Comparison of ENCODE assay signal across 21 cellular contexts in genomic region chr2:126894082-126894481, GRCh38. TPM values are rescaled to one million over a fixed set of nuclear protein-coding genes. Genes with fewer than 3 reads are reported as not detected.
A peak's percentile ranks its signal among the peaks of the same experiment; 100 is the strongest.
DNase-seq lines count a peak whose midpoint lies in the region; TF ChIP-seq lines count a peak whose summit lies in the region.
"Had no signal": no experiment of that assay in that cellular context is flagged by ENCODE, and none has a peak within 500 bp of the region (broad histone marks: within the 10 kb centered on the region; RNA-seq: fewer than 3 reads in every experiment).

No MANE protein-coding gene starts in this region.

- intact Hi-C loops in posterior vena cava (cut with DNase I) (no loop called here), transverse colon (cut with DNase I; ENCODE audit: low total_unique reads) (no loop called here)

- TF ChIP-seq EP300 in transverse colon (IDR thresholded peaks at IDR 0.05; ENCODE audit: low read depth): no peak

- H3K36me3 ChIP-seq in smooth muscle cell (ENCODE audit: low read depth) (no peaks in the 10 kb centered on the region), transverse colon (no peaks in the 10 kb centered on the region)
- H3K36me3 ChIP-seq: BLaER1, HAP-1 had no signal

- no peaks in the 10 kb centered on the region for H3K4me1 Mint-ChIP-seq in type B pancreatic cell (ENCODE audit: unreplicated experiment)
- H3K4me1 Mint-ChIP-seq: CD14-positive monocyte; CD4-positive, alpha-beta memory T cell had no signal

- 92% methylated on average over 1 of the region's 1 CpG for WGBS in smooth muscle cell (ENCODE audit: low lambda C conversion rate)
- 91% methylated on average over 1 of the region's 1 CpG; no CpG with 5 or more reads in 1 of the 2 donors for WGBS in transverse colon (ENCODE audit: low coverage in 1 of 2), 2 donors

- TF ChIP-seq CTCF in type B pancreatic cell (conservative IDR thresholded peaks at IDR 0.05) (no peak), smooth muscle cell (IDR thresholded peaks at IDR 0.05; ENCODE audit: borderline replicate concordance, insufficient read depth, poor library complexity, severe bottlenecking) (no peak), RWPE1 (conservative IDR thresholded peaks at IDR 0.05; ENCODE audit: low read depth) (no peak), transverse colon (IDR thresholded peaks at IDR 0.05) (no peak)

- H3K9ac ChIP-seq in smooth muscle cell (ENCODE audit: low read depth): no peak overlapping the region
- H3K9ac ChIP-seq: BLaER1 had no signal

- H3K9me3 Mint-ChIP-seq in type B pancreatic cell: no peaks in the 10 kb centered on the region

- peak; percentile 28 for DNase-seq in activated CD8-positive, alpha-beta memory T cell treated with anti-CD3 and anti-CD28 coated beads, Interleukin-2, amount 50 U/mL, for 48 hours
- DNase-seq in activated CD8-positive, alpha-beta memory T cell treated with anti-CD3 and anti-CD28 coated beads, Interleukin-2, amount 50 U/mL, for 4 hours: no peak
- peak; percentile 23 for DNase-seq in islet precursor cell
- peak; percentile 64 for DNase-seq in posterior vena cava (ENCODE audit: low spot score)
- DNase-seq in type B pancreatic cell (ENCODE audit: extremely low spot score, unreplicated experiment): peak; percentile 32
- DNase-seq in smooth muscle cell (lab: John Stamatoyannopoulos, UW; ENCODE audit: unreplicated experiment): no peak
- DNase-seq in RWPE1 (ENCODE audit: low spot score): no peak
- DNase-seq in transverse colon: no peak
- DNase-seq: CD4-positive, alpha-beta memory T cell; DMS153; DMS79; GDM1 had no signal

- no peaks in the 10 kb centered on the region for H3K79me2 ChIP-seq in smooth muscle cell (ENCODE audit: low read depth)

- TF ChIP-seq POLR2A in transverse colon (IDR thresholded peaks at IDR 0.05): no peak

- no peaks in the 10 kb centered on the region for H3K36me3 Mint-ChIP-seq in type B pancreatic cell
- H3K36me3 Mint-ChIP-seq: CD14-positive monocyte; CD4-positive, alpha-beta memory T cell had no signal

- POLR2A ChIA-PET in RWPE1 (lab: Yijun Ruan, JAX; ENCODE audit: low non-redundant PET): no interaction called here

- peaks cover 2% of the 10 kb centered on the region for H3K27me3 Mint-ChIP-seq in type B pancreatic cell

- H3K27ac Mint-ChIP-seq in type B pancreatic cell: no peak overlapping the region
- H3K27ac Mint-ChIP-seq: CD4-positive, alpha-beta memory T cell had no signal

- H4K20me1 ChIP-seq in smooth muscle cell (ENCODE audit: low read depth): no peaks in the 10 kb centered on the region
- H4K20me1 ChIP-seq: BLaER1 had no signal

- H3K4me2 ChIP-seq in smooth muscle cell: no peak overlapping the region
- H3K4me2 ChIP-seq: A549, BLaER1 had no signal

- in situ Hi-C loops in transverse colon (cut with MboI; ENCODE audit: low pct_ligation_motif_present in 1 of 4, low pct_unique_long_range_greater_than_20kb in 1 of 4, low sequenced_read_pairs in 3 of 4): no loop called here

- H3K4me3 Mint-ChIP-seq in type B pancreatic cell: no peak overlapping the region
- H3K4me3 Mint-ChIP-seq: CD14-positive monocyte; CD4-positive, alpha-beta memory T cell had no signal

- no peaks in the 10 kb centered on the region for H3K27me3 ChIP-seq in smooth muscle cell (ENCODE audit: low read depth)
- no peaks in the 10 kb centered on the region for H3K27me3 ChIP-seq in transverse colon
- H3K27me3 ChIP-seq: BLaER1 had no signal

- H3K27ac ChIP-seq in smooth muscle cell (ENCODE audit: low read depth) (no peak overlapping the region), RWPE1 (no peak overlapping the region), transverse colon (no peak overlapping the region)
- H3K27ac ChIP-seq: 22Rv1, A549, BLaER1 had no signal

- H3K4me1 ChIP-seq in smooth muscle cell (ENCODE audit: low read depth) (no peaks in the 10 kb centered on the region), transverse colon (no peaks in the 10 kb centered on the region)
- H3K4me1 ChIP-seq: A549, BLaER1, HAP-1 had no signal

- CTCF ChIA-PET in RWPE1 (lab: Yijun Ruan, JAX): no interaction called here

- H3F3A ChIP-seq in smooth muscle cell (ENCODE audit: low read depth): no peaks in the 10 kb centered on the region

- H3K4me3 ChIP-seq in smooth muscle cell: no peak overlapping the region
- no peak overlapping the region for H3K4me3 ChIP-seq in transverse colon
- H3K4me3 ChIP-seq: A549, BLaER1, HAP-1 had no signal

- H3K9me3 ChIP-seq in smooth muscle cell (replicated peaks; ENCODE audit: low read depth): no peaks in the 10 kb centered on the region
- H3K9me3 ChIP-seq in transverse colon: no peaks in the 10 kb centered on the region
- H3K9me3 ChIP-seq: A549, BLaER1, HAP-1 had no signal

- no peak overlapping the region for H2AFZ ChIP-seq in smooth muscle cell (ENCODE audit: low read depth)

RNA-seq across cellular contexts. Expression of gene TEX51, which starts 4.6 kb away (rescaled TPM):
- total RNA-seq in posterior vena cava: not detected
- total RNA-seq in type B pancreatic cell (ENCODE audit: low replicate concordance): not detected in 2 replicates
- total RNA-seq in smooth muscle cell: not detected in 2 replicates
- not detected in 2 replicates for polyA plus RNA-seq in smooth muscle cell
- total RNA-seq in transverse colon: not detected
- total RNA-seq: CD4-positive, alpha-beta memory T cell; Daoy; H1; HepG2 had no signal
- polyA plus RNA-seq: A549; AG04450; CD14-positive monocyte; CD4-positive, alpha-beta memory T cell; H1; HepG2 had no signal

Comparison
In these comparisons a context has a peak if more than half of its experiments do, and no peak if none do; other contexts are left out.
1. DNase-seq: peak in activated CD8-positive, alpha-beta memory T cell treated with anti-CD3 and anti-CD28 coated beads, Interleukin-2, amount 50 U/mL, for 48 hours (single experiment), islet precursor cell (single experiment), posterior vena cava (single experiment) and type B pancreatic cell (single experiment); none in activated CD8-positive, alpha-beta memory T cell treated with anti-CD3 and anti-CD28 coated beads, Interleukin-2, amount 50 U/mL, for 4 hours (single experiment), smooth muscle cell (single experiment), RWPE1 (single experiment) and transverse colon (single experiment).